In genomic region chr2:135050132-135050531, GRCh38 we compare ENCODE assay signal across 21 cellular contexts. TPM values are rescaled to one million over a fixed set of nuclear protein-coding genes. Genes with fewer than 3 reads are reported as not detected.
A peak's percentile ranks its signal among the peaks of the same experiment; 100 is the strongest.
DNase-seq lines count a peak whose midpoint lies in the region; ATAC-seq and TF ChIP-seq lines count a peak whose summit lies in the region.
"Had no signal": no experiment of that assay in that cellular context is flagged by ENCODE, and none has a peak within 500 bp of the region (broad histone marks: within the 10 kb centered on the region; RNA-seq: fewer than 3 reads in every experiment).

No MANE protein-coding gene starts in this region.

- H3K4me3 ChIP-seq in OCI-LY7 (ENCODE audit: low read depth, low read length, poor library complexity, severe bottlenecking): no peak overlapping the region
- H3K4me3 ChIP-seq: dorsolateral prefrontal cortex, lower lobe of right lung, Peyer's patch, SK-N-MC had no signal

- intact Hi-C loops in Right ventricle myocardium inferior (cut with DNase I): loop anchor here (10.0 kb wide), 1 partner anchor 115 kb away; no protein-coding TSS in a partner anchor
- intact Hi-C loops in cardiac septum (cut with DNase I): loop anchor here (10.0 kb wide), 2 partner anchors 135 to 485 kb away; partner anchors contain the start of genes CCNT2, R3HDM1 and ZRANB3
- intact Hi-C loops in OCI-LY7 (cut with micrococcal nuclease; ENCODE audit: unreplicated experiment): loop anchor here (5.0 to 10.0 kb wide), 4 partner anchors 202 to 1345 kb away; partner anchors contain the start of gene UBXN4
- intact Hi-C loops in left ventricle myocardium superior (cut with micrococcal nuclease): loop anchor here (5.0 kb wide), 1 partner anchor 98 kb away; no protein-coding TSS in a partner anchor

- no peaks in the 10 kb centered on the region for H3K9me3 ChIP-seq in OCI-LY7 (ENCODE audit: low read length)
- H3K9me3 ChIP-seq: lower lobe of right lung, Peyer's patch had no signal

- peaks cover 16% of the 10 kb centered on the region for H4K20me1 ChIP-seq in OCI-LY7 (ENCODE audit: insufficient read depth, low read length)

- H3K27me3 Mint-ChIP-seq in type B pancreatic cell: no peaks in the 10 kb centered on the region

- ATAC-seq in Right ventricle myocardium inferior: peak; percentile 42
- peak; percentile 50 for ATAC-seq in left ventricle myocardium superior
- no peak for ATAC-seq in GM19324 (IDR thresholded peaks at IDR 0.05; ENCODE audit: low FRiP score, unreplicated experiment)
- ATAC-seq: activated CD4-positive, CD25-positive, alpha-beta regulatory T cell treated with anti-CD3 and anti-CD28 coated beads, Interleukin-2, amount 50 U/mL, for 24 hours; lower lobe of right lung had no signal

- no peaks in the 10 kb centered on the region for H3K9me2 ChIP-seq in OCI-LY7 (ENCODE audit: insufficient read depth, low read length)

- peak overlapping the region; percentile 54; the same call in 1 of the 2 replicates for H2AFZ ChIP-seq in OCI-LY7 (ENCODE audit: low read length)

- POLR2A ChIA-PET in OCI-LY7 (lab: Charles Lee): interaction anchor here (0.6 to 1.7 kb wide), 5 partner anchors 9 to 21 kb away, joined by 3 to 5 read pairs (median 4); no protein-coding TSS in a partner anchor

- peaks cover 27% of the 10 kb centered on the region for H3K4me1 Mint-ChIP-seq in type B pancreatic cell (ENCODE audit: unreplicated experiment)

- H3K36me3 ChIP-seq in OCI-LY7 (ENCODE audit: insufficient read depth, low read length): peaks cover 14% of the 10 kb centered on the region
- H3K36me3 ChIP-seq: lower lobe of right lung, Peyer's patch had no signal

- H3K27ac Mint-ChIP-seq in type B pancreatic cell: no peak overlapping the region

- no peak overlapping the region for H3K4me2 ChIP-seq in OCI-LY7 (ENCODE audit: low read length)

- TF ChIP-seq CTCF in OCI-LY7 (conservative IDR thresholded peaks at IDR 0.05; ENCODE audit: low read length): no peak
- TF ChIP-seq CTCF in type B pancreatic cell (conservative IDR thresholded peaks at IDR 0.05): no peak

- no peaks in the 10 kb centered on the region for H3K36me3 Mint-ChIP-seq in type B pancreatic cell

- H3K4me3 Mint-ChIP-seq in type B pancreatic cell: peak overlapping the region; percentile 40

- peaks cover 23% of the 10 kb centered on the region for H3K4me1 ChIP-seq in OCI-LY7 (ENCODE audit: insufficient read depth, low read length, poor library complexity, severe bottlenecking)

- BruUV-seq in OCI-LY7 (replicated peaks; lab: Mats Ljungman, UMichigan): no TSS peak

- peaks cover 30% of the 10 kb centered on the region for H3K79me2 ChIP-seq in OCI-LY7 (ENCODE audit: insufficient read depth, low read depth, low read length)

- CTCF ChIA-PET in OCI-LY7 (lab: Charles Lee; ENCODE audit: unreplicated experiment): interaction anchor here (0.6 kb wide), 1 partner anchor 231 kb away, joined by 3 read pairs; no protein-coding TSS in a partner anchor

- no peaks in the 10 kb centered on the region for H3K9me3 Mint-ChIP-seq in type B pancreatic cell

- no peak for DNase-seq in Right ventricle myocardium inferior (ENCODE audit: missing footprints)
- DNase-seq in cardiac septum (ENCODE audit: low spot score): no peak
- DNase-seq in OCI-LY7 (ENCODE audit: low spot score): no peak
- no peak for DNase-seq in left ventricle myocardium superior
- no peak for DNase-seq in type B pancreatic cell (ENCODE audit: extremely low spot score, unreplicated experiment)
- DNase-seq in DMS79 treated with DMSO at 0.1 percent for 48 hours (lab: John Stamatoyannopoulos, UW): no peak
- DNase-seq in GM19238 (ENCODE audit: insufficient read length, low spot score): no peak
- DNase-seq: amygdala; central memory CD4-positive, alpha-beta T cell; dorsolateral prefrontal cortex; KBM-7; lower lobe of right lung; NCI-H2171 treated with DMSO at 0.1 percent for 48 hours; Peyer's patch; T-helper 9 cell had no signal

- no peak overlapping the region for H3K27ac ChIP-seq in OCI-LY7 (ENCODE audit: low read depth, low read length, poor library complexity, severe bottlenecking)
- H3K27ac ChIP-seq: C4-2B, lower lobe of right lung, Peyer's patch, SK-N-MC had no signal

RNA-seq across cellular contexts. Expression of gene RAB3GAP1, which starts 2.0 kb away (rescaled TPM):
- total RNA-seq in Right ventricle myocardium inferior (50.1 TPM), cardiac septum (47.8 TPM), OCI-LY7 (2022) (63.6 and 69.8 TPM in 2 replicates), left ventricle myocardium superior (53.2 TPM), type B pancreatic cell (ENCODE audit: low replicate concordance) (31.6 and 32.0 TPM in 2 replicates)
- total RNA-seq in OCI-LY7 (2014; rRNA removed; shearing (Covaris generic)): 40.2 and 49.2 TPM in 2 replicates

RNA-seq across cellular contexts. Expression of gene MAP3K19, which starts 2.9 kb away (rescaled TPM):
- total RNA-seq in Right ventricle myocardium inferior: not detected
- not detected for total RNA-seq in cardiac septum
- not detected in 2 replicates for total RNA-seq in OCI-LY7 (2014; rRNA removed; shearing (Covaris generic))
- not detected in 2 replicates for total RNA-seq in OCI-LY7 (2022)
- total RNA-seq in left ventricle myocardium superior: not detected
- total RNA-seq in type B pancreatic cell (ENCODE audit: low replicate concordance): 0.24 and 1.1 TPM in 2 replicates
- total RNA-seq: mucosa of gallbladder, omental fat pad, Peyer's patch had no signal
